In genomic region chr3:89889386-89889785, GRCh38 we compare ENCODE assay signal across 17 cellular contexts.
DNase-seq lines count a peak whose midpoint lies in the region; ATAC-seq and TF ChIP-seq lines count a peak whose summit lies in the region.
"Had no signal": no experiment of that assay in that cellular context is flagged by ENCODE, and none has a peak within 500 bp of the region (broad histone marks: within the 10 kb centered on the region; RNA-seq: fewer than 3 reads in every experiment).

No MANE protein-coding gene starts in this region.

- H4K20me1 ChIP-seq in GM23338 (replicated peaks; ENCODE audit: insufficient read depth), result no peaks in the 10 kb centered on the region

- DNase-seq in GM23338 (ENCODE audit: low spot score), result peak; percentile 65
- peak; percentile 79 for DNase-seq in endodermal cell
- DNase-seq in iPS-NIHi11 (ENCODE audit: low spot score), result peak; percentile 39
- no peak for DNase-seq in BE2C
- no peak for DNase-seq in NCI-H1048 (lab: John Stamatoyannopoulos, UW)
- DNase-seq: CD4-positive, CD25-positive, alpha-beta regulatory T cell; DND-41; HFFc6; NCI-H1417; NCI-H187 treated with DMSO at 0.1 percent for 48 hours; NCI-H2107; NCI-H69; SIG-M5; SK-N-SH had no signal

- H3K4me2 ChIP-seq in GM23338, result peak overlapping the region; percentile 29; the same call in 1 of the 2 replicates
- H3K4me2 ChIP-seq: SK-N-SH had no signal

- H3K36me3 Mint-ChIP-seq in GM23338 (ENCODE audit: low read depth) (peaks cover 25% of the 10 kb centered on the region), endodermal cell (ENCODE audit: low read depth) (peaks cover 10% of the 10 kb centered on the region)
- H3K36me3 Mint-ChIP-seq: CD4-positive, CD25-positive, alpha-beta regulatory T cell had no signal

- no peaks in the 10 kb centered on the region for H3F3A ChIP-seq in GM23338 (replicated peaks; ENCODE audit: low read depth)

- H3K4me1 ChIP-seq in GM23338 (ENCODE audit: insufficient read depth) (no peaks in the 10 kb centered on the region), HUES64 (ENCODE audit: insufficient read depth, low read length) (peaks cover 6% of the 10 kb centered on the region; the same call in 1 of the 2 replicates), endodermal cell (ENCODE audit: control insufficient read depth, insufficient read depth, low read length) (peaks cover 3% of the 10 kb centered on the region), BE2C (no peaks in the 10 kb centered on the region)

- H3K27ac ChIP-seq in GM23338 (ENCODE audit: low read depth) (no peak overlapping the region), HUES64 (ENCODE audit: low read depth, low read length) (peak overlapping the region; percentile 42; the same call in 1 of the 2 replicates), endodermal cell (ENCODE audit: low read depth, low read length) (no peak overlapping the region)

- no peak overlapping the region for H3K9ac ChIP-seq in HUES64 (ENCODE audit: low read depth, low read length)
- peak overlapping the region; percentile 31 for H3K9ac ChIP-seq in endodermal cell (ENCODE audit: extremely low read depth, low read length, poor library complexity, severe bottlenecking)
- H3K9ac ChIP-seq: SK-N-SH had no signal

- H2AFZ ChIP-seq in GM23338, result 0 out of 2 replicates have a peak overlapping the region, but pooled peaks have one; percentile 0

- H3K27me3 Mint-ChIP-seq in GM23338 (ENCODE audit: insufficient read depth, low read depth, poor library complexity), result no peaks in the 10 kb centered on the region
- no peaks in the 10 kb centered on the region for H3K27me3 Mint-ChIP-seq in endodermal cell (ENCODE audit: insufficient read depth)
- H3K27me3 Mint-ChIP-seq: CD4-positive, CD25-positive, alpha-beta regulatory T cell had no signal

- H3K36me3 ChIP-seq in GM23338 (ENCODE audit: insufficient read depth) (no peaks in the 10 kb centered on the region), HUES64 (ENCODE audit: insufficient read depth, low read length) (no peaks in the 10 kb centered on the region), endodermal cell (ENCODE audit: control insufficient read depth, insufficient read depth, low read length) (no peaks in the 10 kb centered on the region), BE2C (no peaks in the 10 kb centered on the region)

- no peak overlapping the region for H3K4me3 ChIP-seq in GM23338
- no peak overlapping the region for H3K4me3 ChIP-seq in HUES64 (ENCODE audit: low read length)
- H3K4me3 ChIP-seq in endodermal cell (ENCODE audit: low read length), result peak overlapping the region; percentile 52
- H3K4me3 ChIP-seq in BE2C (ENCODE audit: low read depth, low read length), result no peak overlapping the region

- H3K9me3 Mint-ChIP-seq in GM23338, result peaks cover 23% of the 10 kb centered on the region
- H3K9me3 Mint-ChIP-seq in endodermal cell, result peaks cover 49% of the 10 kb centered on the region

- H3K9me2 ChIP-seq in GM23338 (ENCODE audit: insufficient read depth), result no peaks in the 10 kb centered on the region; the same call in 1 of the 2 replicates
- H3K9me2 ChIP-seq: SK-N-SH had no signal

- H3K27ac Mint-ChIP-seq in GM23338, result no peak overlapping the region
- peak overlapping the region; percentile 88 for H3K27ac Mint-ChIP-seq in endodermal cell
- H3K27ac Mint-ChIP-seq: CD4-positive, CD25-positive, alpha-beta regulatory T cell; HFFc6 had no signal

- H3K79me2 ChIP-seq in GM23338 (replicated peaks; ENCODE audit: insufficient read depth), result no peaks in the 10 kb centered on the region

- no peaks in the 10 kb centered on the region for H3K27me3 ChIP-seq in GM23338 (ENCODE audit: insufficient read depth)
- H3K27me3 ChIP-seq in HUES64 (ENCODE audit: insufficient read depth, low read length), result no peaks in the 10 kb centered on the region
- no peaks in the 10 kb centered on the region for H3K27me3 ChIP-seq in endodermal cell (ENCODE audit: control insufficient read depth, insufficient read depth, low read length, poor library complexity, severe bottlenecking)
- no peaks in the 10 kb centered on the region for H3K27me3 ChIP-seq in BE2C

- ATAC-seq in GM23338, result peak; percentile 90
- ATAC-seq in HG02970 (IDR thresholded peaks at IDR 0.05; ENCODE audit: low FRiP score, unreplicated experiment), result no peak
- ATAC-seq: Panc1 had no signal

- H3K9me3 ChIP-seq in HUES64 (ENCODE audit: insufficient read depth, low read depth, low read length) (peaks cover 12% of the 10 kb centered on the region), endodermal cell (ENCODE audit: control insufficient read depth, low read length) (peaks cover 45% of the 10 kb centered on the region), BE2C (no peaks in the 10 kb centered on the region)
- H3K9me3 ChIP-seq: SK-N-SH had no signal

- no peak overlapping the region for H3K4me3 Mint-ChIP-seq in GM23338
- H3K4me3 Mint-ChIP-seq in endodermal cell, result no peak overlapping the region
- H3K4me3 Mint-ChIP-seq: CD4-positive, CD25-positive, alpha-beta regulatory T cell; HFFc6 had no signal

- TF ChIP-seq CTCF in GM23338 (conservative IDR thresholded peaks at IDR 0.05; ENCODE audit: low read depth in 2 of 2), result no peak
- no peak for TF ChIP-seq CTCF in endodermal cell (conservative IDR thresholded peaks at IDR 0.05)
- TF ChIP-seq CTCF in BE2C (IDR thresholded peaks at IDR 0.05; ENCODE audit: low read depth, low read length), result no peak

- peaks cover 9% of the 10 kb centered on the region for H3K4me1 Mint-ChIP-seq in GM23338
- peaks cover 13% of the 10 kb centered on the region for H3K4me1 Mint-ChIP-seq in endodermal cell
- H3K4me1 Mint-ChIP-seq: CD4-positive, CD25-positive, alpha-beta regulatory T cell had no signal

TF ChIP-seq in GM23338, 12 proteins besides CTCF, POLR2A, EP300 and RAD21 (continues in another document):
- TF ChIP-seq, protein P1, sequence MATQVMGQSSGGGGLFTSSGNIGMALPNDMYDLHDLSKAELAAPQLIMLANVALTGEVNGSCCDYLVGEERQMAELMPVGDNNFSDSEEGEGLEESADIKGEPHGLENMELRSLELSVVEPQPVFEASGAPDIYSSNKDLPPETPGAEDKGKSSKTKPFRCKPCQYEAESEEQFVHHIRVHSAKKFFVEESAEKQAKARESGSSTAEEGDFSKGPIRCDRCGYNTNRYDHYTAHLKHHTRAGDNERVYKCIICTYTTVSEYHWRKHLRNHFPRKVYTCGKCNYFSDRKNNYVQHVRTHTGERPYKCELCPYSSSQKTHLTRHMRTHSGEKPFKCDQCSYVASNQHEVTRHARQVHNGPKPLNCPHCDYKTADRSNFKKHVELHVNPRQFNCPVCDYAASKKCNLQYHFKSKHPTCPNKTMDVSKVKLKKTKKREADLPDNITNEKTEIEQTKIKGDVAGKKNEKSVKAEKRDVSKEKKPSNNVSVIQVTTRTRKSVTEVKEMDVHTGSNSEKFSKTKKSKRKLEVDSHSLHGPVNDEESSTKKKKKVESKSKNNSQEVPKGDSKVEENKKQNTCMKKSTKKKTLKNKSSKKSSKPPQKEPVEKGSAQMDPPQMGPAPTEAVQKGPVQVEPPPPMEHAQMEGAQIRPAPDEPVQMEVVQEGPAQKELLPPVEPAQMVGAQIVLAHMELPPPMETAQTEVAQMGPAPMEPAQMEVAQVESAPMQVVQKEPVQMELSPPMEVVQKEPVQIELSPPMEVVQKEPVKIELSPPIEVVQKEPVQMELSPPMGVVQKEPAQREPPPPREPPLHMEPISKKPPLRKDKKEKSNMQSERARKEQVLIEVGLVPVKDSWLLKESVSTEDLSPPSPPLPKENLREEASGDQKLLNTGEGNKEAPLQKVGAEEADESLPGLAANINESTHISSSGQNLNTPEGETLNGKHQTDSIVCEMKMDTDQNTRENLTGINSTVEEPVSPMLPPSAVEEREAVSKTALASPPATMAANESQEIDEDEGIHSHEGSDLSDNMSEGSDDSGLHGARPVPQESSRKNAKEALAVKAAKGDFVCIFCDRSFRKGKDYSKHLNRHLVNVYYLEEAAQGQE (IDR thresholded peaks at IDR 0.05; ENCODE audit: unreplicated experiment), result no peak

Comparison
In these comparisons a context has a peak if more than half of its experiments do, and no peak if none do; other contexts are left out.
1. DNase-seq: peak in GM23338 (single experiment), endodermal cell (single experiment) and iPS-NIHi11 (single experiment); none in BE2C (single experiment) and NCI-H1048 (single experiment).